Comparison of ENCODE assay signal across 1 cellular context in the genomic region with DNA sequence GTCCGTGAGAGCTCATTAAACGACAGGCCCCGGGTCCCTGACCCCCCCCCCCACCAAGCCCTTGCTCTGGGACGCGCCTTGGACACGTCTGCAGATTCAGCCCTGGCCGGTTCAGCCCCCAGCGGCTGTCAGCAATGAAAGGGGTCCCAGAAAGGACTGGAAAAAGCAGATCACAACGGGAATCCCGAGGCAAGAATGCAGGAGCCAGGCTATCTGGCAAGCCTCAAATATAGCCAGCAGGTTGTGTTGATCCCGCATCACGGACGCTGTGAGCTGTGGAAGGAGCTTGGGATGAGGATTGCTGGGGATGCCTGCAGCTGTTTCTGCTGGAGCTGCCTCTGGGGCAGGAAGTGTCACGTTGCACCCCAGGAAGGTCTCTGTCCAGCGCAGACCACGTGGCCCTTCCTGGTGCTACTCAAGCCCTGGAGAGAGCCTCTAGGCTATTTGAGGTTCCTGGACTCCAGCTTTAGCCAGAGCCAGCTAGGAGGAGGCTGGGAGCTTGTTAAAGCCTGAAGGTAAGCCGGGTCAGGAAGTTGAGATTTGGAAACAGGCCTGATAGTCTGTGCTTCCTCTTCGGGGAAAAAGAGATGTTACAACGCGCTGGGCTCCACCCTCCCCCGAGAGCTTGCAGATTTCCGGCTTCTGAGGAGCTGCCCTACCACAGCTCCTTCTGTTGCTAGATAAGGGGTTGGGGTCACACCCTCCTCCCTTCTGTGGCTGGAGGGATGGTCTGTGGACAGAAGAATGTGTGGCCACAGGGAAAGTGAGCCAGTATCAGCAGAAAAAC.
TF ChIP-seq lines count a peak whose summit lies in the region.

No MANE protein-coding gene starts in this region.

TF ChIP-seq in HEK293, 187 proteins besides CTCF, POLR2A, EP300 and RAD21 (continued from another document):
- TF ChIP-seq EGR2 (tag by site-specific recombination; IDR thresholded peaks at IDR 0.05; ENCODE audit: low read depth) = no peak
- TF ChIP-seq ZNF140 (tag by site-specific recombination; IDR thresholded peaks at IDR 0.05) = no peak
